ENCODE assay signal across 23 cellular contexts in the genomic region with DNA sequence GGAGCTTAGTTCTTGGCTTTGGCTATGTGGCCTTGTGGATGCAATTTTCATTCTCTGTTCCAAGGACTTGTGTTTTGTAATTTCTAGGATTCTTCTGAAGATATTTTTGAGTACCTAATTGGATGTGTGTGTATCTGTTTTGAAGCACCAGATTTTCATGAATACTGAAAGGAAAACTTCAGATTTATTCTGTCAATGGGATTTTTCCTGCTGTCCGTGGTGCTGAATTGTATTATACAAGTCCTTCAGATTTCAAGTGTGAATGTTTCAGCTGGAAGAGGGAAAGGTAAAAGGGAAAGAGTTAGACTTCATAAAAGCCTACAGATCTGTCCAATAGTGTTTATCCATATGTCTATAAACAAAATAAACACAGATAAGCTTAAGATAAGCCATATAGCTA. TPM values are rescaled to one million over a fixed set of nuclear protein-coding genes. Genes with fewer than 3 reads are reported as not detected.
A peak's percentile ranks its signal among the peaks of the same experiment; 100 is the strongest.
DNase-seq lines count a peak whose midpoint lies in the region; ATAC-seq, FAIRE-seq and TF ChIP-seq lines count a peak whose summit lies in the region.
"Had no signal": no experiment of that assay in that cellular context is flagged by ENCODE, and none has a peak within 500 bp of the region (broad histone marks: within the 10 kb centered on the region; RNA-seq: fewer than 3 reads in every experiment).

No MANE protein-coding gene starts in this region.

- DNase-seq in ACHN = peak; percentile 13
- no peak for DNase-seq in GM12878 (ENCODE audit: low read depth, low spot score)
- DNase-seq in left kidney (ENCODE audit: low read depth, low spot score) = peak; percentile 76
- DNase-seq in SK-N-SH = no peak
- no peak for DNase-seq in NCI-H510A (lab: John Stamatoyannopoulos, UW)
- DNase-seq in DMS114 treated with DMSO at 0.1 percent for 48 hours (lab: John Stamatoyannopoulos, UW; ENCODE audit: unreplicated experiment) = no peak
- DNase-seq in pancreas = no peak
- DNase-seq: activated CD4-positive, alpha-beta T cell treated with anti-CD3 and anti-CD28 coated beads, Interleukin-2, amount 50 U/mL, for 1 hour; DMS79; endodermal cell; midbrain; NCI-H1436 treated with DMSO at 0.1 percent for 48 hours; NCI-H2171; NCI-H526 treated with DMSO at 0.1 percent for 48 hours; SHP77 treated with DMSO at 0.1 percent for 48 hours; stimulated activated CD4-positive, alpha-beta T cell treated with anti-CD3 and anti-CD28 coated beads, Interleukin-12 subunit alpha, Interleukin-12 subunit beta, amount 100 ng/mL, for 4 hours; stimulated activated CD8-positive, alpha-beta memory T cell treated with anti-CD3 and anti-CD28 coated beads, Interleukin-4, amount 100 ng/mL, for 48 hours; T-helper 1 cell had no signal

- no peak for TF ChIP-seq EP300 in Ishikawa (IDR thresholded peaks at IDR 0.05; ENCODE audit: borderline replicate concordance)
- TF ChIP-seq EP300 in GM12878 (IDR thresholded peaks at IDR 0.05; ENCODE audit: borderline replicate concordance in 1 of 2, control insufficient read depth in 1 of 2, low read depth in 2 of 2, low read length in 2 of 2) = no peak
- no peak for TF ChIP-seq EP300 in SK-N-SH (IDR thresholded peaks at IDR 0.05; ENCODE audit: borderline replicate concordance in 1 of 2, low read depth in 1 of 2, low read length in 1 of 2)

- H3K9ac ChIP-seq in GM12878 (ENCODE audit: control insufficient read depth, insufficient read depth, low read length) (no peak overlapping the region), SK-N-SH (no peak overlapping the region)

- intact Hi-C loops in GM12878 (cut with micrococcal nuclease; ENCODE audit: unreplicated experiment) (no loop called here), pancreas (cut with DNase I) (no loop called here)

- in situ Hi-C loops in ACHN (cut with HindIII; ENCODE audit: low pct_ligation_motif_present, low pct_unique_long_range_greater_than_20kb, low sequenced_read_pairs) = no loop called here
- in situ Hi-C loops in GM12878 (cut with MboI) = no loop called here

- SMC1A ChIA-PET in GM12878 (lab: Charles Lee; ENCODE audit: uncharacterized antibody, unreplicated experiment) = no interaction called here

- H3K27me3 ChIP-seq in GM12878 (replicated peaks in 1 of 2; ENCODE audit: control insufficient read depth in 2 of 2, insufficient read depth in 2 of 2, low read length in 1 of 2) (peaks cover 0 to 2% of the 10 kb centered on the region in 2 experiments; a peak in 2 of 4 replicates), SK-N-SH (ENCODE audit: insufficient read depth) (no peaks in the 10 kb centered on the region), pancreas (no peaks in the 10 kb centered on the region)

- H3K79me2 ChIP-seq in GM12878 (ENCODE audit: control insufficient read depth, insufficient read depth, low read length) (no peaks in the 10 kb centered on the region), SK-N-SH (ENCODE audit: insufficient read depth) (no peaks in the 10 kb centered on the region)

- no peak for TF ChIP-seq POLR2A in GM12878 (IDR thresholded peaks at IDR 0.05; ENCODE audit: low read depth, low read length)

- no peaks in the 10 kb centered on the region for H3K36me3 ChIP-seq in GM12878 (ENCODE audit: control insufficient read depth in 2 of 2, insufficient read depth in 2 of 2, low read length in 1 of 2)
- no peaks in the 10 kb centered on the region for H3K36me3 ChIP-seq in SK-N-SH (replicated peaks in 1 of 2; ENCODE audit: control insufficient read depth in 1 of 2, insufficient read depth in 2 of 2, low read length in 1 of 2)
- no peaks in the 10 kb centered on the region for H3K36me3 ChIP-seq in pancreas

- TF ChIP-seq RAD21 in Ishikawa (IDR thresholded peaks at IDR 0.05; ENCODE audit: low read depth) (no peak), GM12878 (IDR thresholded peaks at IDR 0.05; ENCODE audit: insufficient read depth, low read depth, low read length) (no peak), SK-N-SH (IDR thresholded peaks at IDR 0.05; ENCODE audit: low read length) (no peak)

- 0% methylated on average over 1 of the region's 1 CpG for WGBS in GM12878 (ENCODE audit: insufficient coverage, insufficient replicate concordance, low lambda C conversion rate, missing lambda C conversion rate)
- WGBS in SK-N-SH (ENCODE audit: low lambda C conversion rate) = 17% methylated on average over 1 of the region's 1 CpG
- 13 to 14% methylated on average over 1 of the region's 1 CpG for WGBS in pancreas, 2 donors

- TF ChIP-seq CTCF in GM12878 (IDR thresholded peaks at IDR 0.05 in 2 of 3, conservative IDR thresholded peaks at IDR 0.05 in 1 of 3; ENCODE audit: control insufficient read depth in 2 of 3, extremely low read depth in 1 of 3, insufficient read depth in 1 of 3, low read depth in 3 of 3, low read length in 3 of 3) (no peak), SK-N-SH (IDR thresholded peaks at IDR 0.05) (no peak), pancreas (IDR thresholded peaks at IDR 0.05) (no peak)

- no peaks in the 10 kb centered on the region for H3K9me3 ChIP-seq in GM12878 (replicated peaks; ENCODE audit: control insufficient read depth, insufficient read depth, low read length)
- no peaks in the 10 kb centered on the region for H3K9me3 ChIP-seq in SK-N-SH
- no peaks in the 10 kb centered on the region for H3K9me3 ChIP-seq in pancreas

- H3K4me2 ChIP-seq in GM12878 (ENCODE audit: control insufficient read depth, insufficient read depth) (no peak overlapping the region), SK-N-SH (no peak overlapping the region)

- ATAC-seq in GM12878 = no peak
- no peak for ATAC-seq in pancreas
- ATAC-seq: foreskin keratinocyte had no signal

- H3K4me1 ChIP-seq in GM12878 (ENCODE audit: control insufficient read depth, insufficient read depth, low read length) (no peaks in the 10 kb centered on the region), SK-N-SH (ENCODE audit: control insufficient read depth in 1 of 2, insufficient read depth in 2 of 2, low read depth in 1 of 2, low read length in 1 of 2) (peaks cover 0 to 2% of the 10 kb centered on the region in 2 experiments; a peak in 1 of 4 replicates), pancreas (no peaks in the 10 kb centered on the region)

- no peaks in the 10 kb centered on the region for H3F3A ChIP-seq in SK-N-SH (replicated peaks; ENCODE audit: insufficient read depth)

- H3K9me2 ChIP-seq in SK-N-SH = no peaks in the 10 kb centered on the region

- RAD21 ChIA-PET in GM12878 (lab: Charles Lee; ENCODE audit: unreplicated experiment) = no interaction called here

- no peaks in the 10 kb centered on the region for H4K20me1 ChIP-seq in GM12878 (ENCODE audit: control insufficient read depth, insufficient read depth)
- no peaks in the 10 kb centered on the region for H4K20me1 ChIP-seq in SK-N-SH (ENCODE audit: insufficient read depth)

- H2AFZ ChIP-seq in GM12878 (ENCODE audit: control insufficient read depth, low read depth, low read length) (no peak overlapping the region), SK-N-SH (ENCODE audit: low read depth) (no peak overlapping the region)

- H3K4me3 ChIP-seq in GM12878 (no peak overlapping the region), SK-N-SH (ENCODE audit: low read depth in 2 of 2, low read length in 1 of 2) (no peak overlapping the region), pancreas (no peak overlapping the region)

- no TSS peak for BruUV-seq in GM12878 (replicated peaks; lab: Mats Ljungman, UMichigan)

- H3K27ac ChIP-seq in GM12878 (ENCODE audit: control insufficient read depth, insufficient read depth) (no peak overlapping the region), SK-N-SH (ENCODE audit: low read depth in 2 of 2, low read length in 1 of 2) (no peak overlapping the region), pancreas (no peak overlapping the region)
- H3K27ac ChIP-seq: foreskin keratinocyte had no signal

- CTCF ChIA-PET in GM12878 (lab: Yijun Ruan, JAX) = interaction anchor here (0.6 to 0.8 kb wide), 3 partner anchors 36 to 185 kb away, joined by 3 read pairs; no protein-coding TSS in a partner anchor
- CTCF ChIA-PET in SK-N-SH (lab: Yijun Ruan, JAX) = interaction anchor here (1.5 to 3.6 kb wide), 3 partner anchors 18 to 50 kb away, joined by 5 to 18 read pairs (median 7); partner anchors contain the start of gene SYN3

- FAIRE-seq in GM12878 (lab: Jason Lieb, UNC) = no peak
- no peak for FAIRE-seq in pancreas (lab: Jason Lieb, UNC)

- POLR2A ChIA-PET in GM12878 (lab: Charles Lee) = no interaction called here
- POLR2A ChIA-PET in SK-N-SH (lab: Yijun Ruan, JAX) = no interaction called here

TF ChIP-seq in Ishikawa, 13 proteins besides CTCF, POLR2A, EP300 and RAD21 (continues in another document):
- no peak for TF ChIP-seq TAF1 (IDR thresholded peaks at IDR 0.05; ENCODE audit: low read depth)

TF ChIP-seq in SK-N-SH, 30 proteins besides CTCF, POLR2A, EP300 and RAD21 (continues in another document):
- TF ChIP-seq IRF3 (IDR thresholded peaks at IDR 0.05; ENCODE audit: low read depth, low read length) = no peak
- TF ChIP-seq RCOR1 (IDR thresholded peaks at IDR 0.05; ENCODE audit: low read length) = no peak

RNA-seq across cellular contexts. Expression of gene SYN3, which starts 18.2 kb away (rescaled TPM):
- total RNA-seq in GM12878 (2013; cell fraction: nucleolus; rRNA removed) = 0.29 and 1.1 TPM in 2 replicates
- total RNA-seq in GM12878 (2014; rRNA removed) (not detected in 2 replicates), GM12878 (2014; rRNA removed; fragmentation: Illumina TruSeq; extraction: Trizol) (not detected in 2 replicates), GM12878 (2021) (not detected in 2 replicates), pancreas (under 1 TPM in 1 of 6 donors, not detected in 5; 0.25 TPM)
- polyA plus RNA-seq in GM12878 (2011; ENCODE audit: low read depth) = not detected
- polyA plus RNA-seq in GM12878 (2011; rRNA removed) (not detected in 2 replicates), GM12878 (2014; fragmentation: Illumina TruSeq; extraction: Trizol) (not detected in 2 replicates), GM12878 (2014; fragmentation: Nextera tagmentation; extraction: Ambion mirVana) (not detected), GM12878 (2014; rRNA removed) (not detected in 2 replicates), GM12878 (2016; fragmentation: Nextera tagmentation; extraction: Ambion mirVana) (not detected), SK-N-SH (2012; rRNA removed) (not detected in 2 replicates), pancreas (under 1 TPM; 0.14 to 0.23 TPM)
- polyA plus RNA-seq in GM12878 (2011; cell fraction: cytosol; rRNA removed) = not detected in 2 replicates
- 0.37 TPM in 1 of 2 replicates, not detected in the other for polyA plus RNA-seq in GM12878 (2011; cell fraction: nucleus; rRNA removed)
- polyA plus RNA-seq in GM12878 (2012) = not detected in 2 replicates
- not detected in 2 replicates for polyA minus RNA-seq in GM12878 (2011; rRNA and poly(A)+ RNA removed)
- polyA minus RNA-seq in GM12878 (2011; cell fraction: cytosol; rRNA and poly(A)+ RNA removed) = not detected in 2 replicates
- polyA minus RNA-seq in GM12878 (2011; cell fraction: nucleus; rRNA and poly(A)+ RNA removed) = not detected in 2 replicates
- 0.05 TPM in 1 of 2 replicates, not detected in the other for polyA plus RNA-seq in SK-N-SH (2012; cell fraction: cytosol; rRNA removed)
- 0.02 TPM in 2 replicates for polyA plus RNA-seq in SK-N-SH (2012; cell fraction: nucleus; rRNA removed)
- total RNA-seq: foreskin keratinocyte, kidney epithelial cell had no signal
- polyA plus RNA-seq: AG04450, CD14-positive monocyte, foreskin keratinocyte had no signal

Comparison
In these comparisons a context has a peak if more than half of its experiments do, and no peak if none do; other contexts are left out.
1. DNase-seq: peak in ACHN (single experiment) and left kidney (single experiment); none in GM12878 (single experiment), SK-N-SH (single experiment), NCI-H510A (single experiment), DMS114 treated with DMSO at 0.1 percent for 48 hours (single experiment) and pancreas (0 of 6).